In the genomic region with DNA sequence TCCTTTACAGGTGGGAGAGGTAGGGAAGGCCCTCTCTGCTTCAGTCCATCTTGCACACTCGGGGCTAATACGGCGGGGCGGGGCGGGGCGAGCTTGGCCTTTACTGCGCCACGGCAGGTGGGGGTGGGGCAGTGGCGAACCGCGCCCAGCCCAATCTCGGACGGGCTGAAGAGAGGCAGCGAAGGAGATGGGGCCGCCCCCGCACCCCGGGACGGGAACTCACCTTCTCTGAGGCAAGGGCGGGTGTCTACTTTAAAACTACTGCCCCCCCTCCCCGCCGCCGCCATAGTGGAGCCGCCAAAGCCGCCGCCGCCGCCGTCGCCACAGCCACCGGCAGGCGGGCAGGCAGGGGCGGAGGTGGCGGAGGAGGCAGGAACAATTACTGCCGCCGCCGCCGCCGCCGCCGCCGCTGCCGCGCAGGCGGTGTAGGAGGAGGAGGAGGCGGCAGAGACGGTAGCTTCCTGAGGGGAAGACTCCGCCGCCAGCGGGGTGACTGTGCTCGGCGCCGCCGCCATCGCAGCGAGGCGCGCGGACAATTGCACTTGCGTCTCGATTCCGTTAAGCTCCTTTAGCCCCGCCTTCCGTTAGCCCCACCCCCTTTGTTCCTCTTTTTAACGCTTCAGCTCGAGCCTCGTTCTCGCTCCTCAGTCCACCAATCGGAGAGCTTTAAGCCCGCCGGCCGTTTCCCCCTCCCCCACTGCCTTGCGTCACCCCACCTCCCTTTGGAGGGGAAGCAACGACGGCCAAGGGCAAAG, we compare ENCODE assay signal across 8 cellular contexts. TPM values are rescaled to one million over a fixed set of nuclear protein-coding genes. Genes with fewer than 3 reads are reported as not detected.
DNase-seq lines count a peak whose midpoint lies in the region; FAIRE-seq and TF ChIP-seq lines count a peak whose summit lies in the region.

A gene (minus strand): TSS at position 534 of the 755 bp plus-strand sequence. CDS start 19 bp downstream, at position 515.

- no peaks in the 10 kb centered on the region for H3K9me3 ChIP-seq in ES-I3 (ENCODE audit: control insufficient read depth, insufficient read depth, low read length)
- no peaks in the 10 kb centered on the region for H3K9me3 ChIP-seq in Loucy (ENCODE audit: insufficient read depth, low read depth, low read length)
- H3K9me3 ChIP-seq in suprapubic skin, result no peaks in the 10 kb centered on the region

- 0 out of 2 replicates have a peak, but pooled peaks cover 9% of the 10 kb centered on the region for H3K79me2 ChIP-seq in Loucy (ENCODE audit: insufficient read depth, low read length)

- no peaks in the 10 kb centered on the region for H3K27me3 ChIP-seq in Loucy (ENCODE audit: insufficient read depth, low read length, poor library complexity, severe bottlenecking)
- no peaks in the 10 kb centered on the region for H3K27me3 ChIP-seq in suprapubic skin

- peak; percentile 79 for FAIRE-seq in H54 (lab: Jason Lieb, UNC)

- peak within 1 kb of the TSS; percentile 79 for H3K4me2 ChIP-seq in Loucy (ENCODE audit: low read depth, low read length, poor library complexity, severe bottlenecking)

- no peaks in the 10 kb centered on the region for H3F3A ChIP-seq in Loucy (ENCODE audit: low read depth)

- WGBS in suprapubic skin, result 51% methylated on average over 63 of the region's 74 CpGs

- TF ChIP-seq POLR2A in H54 (IDR thresholded peaks at IDR 0.05; ENCODE audit: low read depth, low read length) (peak; percentile 89), suprapubic skin (IDR thresholded peaks at IDR 0.05) (peak; percentile 68 to 82)

- TF ChIP-seq EP300 in suprapubic skin (IDR thresholded peaks at IDR 0.05), result no peak

- peaks cover 11% of the 10 kb centered on the region; the same call in 1 of the 2 replicates for H3K4me1 ChIP-seq in ES-I3 (ENCODE audit: insufficient read depth, low read length)
- no peaks in the 10 kb centered on the region for H3K4me1 ChIP-seq in Loucy (ENCODE audit: insufficient read depth, low read length, poor library complexity, severe bottlenecking)
- no peaks in the 10 kb centered on the region for H3K4me1 ChIP-seq in suprapubic skin

- H3K9me2 ChIP-seq in Loucy (replicated peaks; ENCODE audit: low read depth, low read length), result no peaks in the 10 kb centered on the region

- H3K9ac ChIP-seq in ES-I3 (ENCODE audit: low read depth, low read length), result peak within 1 kb of the TSS; percentile 68; the same call in 1 of the 2 replicates
- H3K9ac ChIP-seq in Loucy (ENCODE audit: low read depth, low read length, poor library complexity, severe bottlenecking), result peak within 1 kb of the TSS; percentile 81

- H3K27ac ChIP-seq in suprapubic skin, result peak within 1 kb of the TSS; percentile 95

- DNase-seq in H54 (ENCODE audit: insufficient read length, low spot score) (peak; percentile 62), SIG-M5 treated with dmso at 0.1 percent for 504 hours (lab: John Stamatoyannopoulos, UW; ENCODE audit: unreplicated experiment) (peak; percentile 87), glomerular endothelial cell (ENCODE audit: extremely low read depth, low read depth, low spot score) (peak; percentile 66), occipital lobe (lab: John Stamatoyannopoulos, UW) (peak; percentile 87), suprapubic skin (ENCODE audit: low spot score in 2 of 2) (peak; percentile 95)
- DNase-seq in activated naive CD4-positive, alpha-beta T cell treated with Interleukin-2 at 50 U/mL for 16 hours, result peak; percentile 93

- H3K36me3 ChIP-seq in ES-I3 (ENCODE audit: insufficient read depth, low read length) (no peaks in the 10 kb centered on the region), Loucy (ENCODE audit: insufficient read depth, low read length) (no peaks in the 10 kb centered on the region), suprapubic skin (no peaks in the 10 kb centered on the region)

- H4K20me1 ChIP-seq in Loucy (ENCODE audit: insufficient read depth, low read length, poor library complexity, severe bottlenecking), result no peaks in the 10 kb centered on the region

- TF ChIP-seq CTCF in Loucy (conservative IDR thresholded peaks at IDR 0.05; ENCODE audit: low read length), result no peak
- TF ChIP-seq CTCF in suprapubic skin (IDR thresholded peaks at IDR 0.05), result no peak

- H2AFZ ChIP-seq in Loucy (ENCODE audit: low read length), result peak within 1 kb of the TSS; percentile 83

- peak within 1 kb of the TSS; percentile 85 for H3K4me3 ChIP-seq in Loucy (ENCODE audit: low read length, poor library complexity, severe bottlenecking)
- peak within 1 kb of the TSS; percentile 73 for H3K4me3 ChIP-seq in suprapubic skin

RNA-seq across cellular contexts. Expression of the gene that starts here (rescaled TPM):
- total RNA-seq in glomerular endothelial cell (1.6 and 4.8 TPM in 2 replicates), occipital lobe (7.5 TPM), suprapubic skin (1 to 10 TPM; 1.9 to 8.9 (median 3.0) TPM)

Comparison
In these comparisons a context has a peak if more than half of its experiments do, and no peak if none do; other contexts are left out.
1. Peak in every context shown above with its lines: DNase-seq, H3K4me3 ChIP-seq and H3K27ac ChIP-seq.